Comparison of ENCODE assay signal across 8 cellular contexts in the genomic region with DNA sequence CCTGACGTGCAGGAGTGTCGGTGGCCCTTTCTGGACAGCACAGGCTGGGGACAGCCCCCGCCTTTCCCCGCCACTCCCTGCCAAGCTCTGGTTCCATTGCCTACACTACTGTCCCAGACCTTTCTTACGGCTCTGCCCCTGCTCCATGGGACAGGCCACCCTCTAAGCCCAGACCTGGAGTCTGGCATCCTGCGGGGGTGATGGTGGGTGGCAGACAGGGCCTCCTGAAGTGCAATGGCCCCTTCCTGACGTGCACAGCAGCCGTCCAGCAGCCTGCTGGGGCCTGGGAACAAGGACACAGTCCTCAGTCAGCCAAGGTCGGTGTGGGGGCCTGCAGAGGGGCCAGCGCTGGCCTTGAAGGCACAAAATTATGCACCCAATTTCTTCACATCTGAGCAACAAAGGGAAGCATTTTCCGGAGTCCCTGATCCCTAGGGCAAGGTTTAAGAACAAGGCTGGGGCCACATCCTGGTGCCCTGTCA.
DNase-seq lines count a peak whose midpoint lies in the region; ATAC-seq, FAIRE-seq and TF ChIP-seq lines count a peak whose summit lies in the region.

No MANE protein-coding gene starts in this region.

- POLR2A ChIA-PET in A549 (lab: Yijun Ruan, JAX), result no interaction called here

- H3K4me1 ChIP-seq in A549, result peaks cover 31% of the 10 kb centered on the region
- peaks cover 79% of the 10 kb centered on the region for H3K4me1 ChIP-seq in KMS-11 (ENCODE audit: low read depth, poor library complexity, severe bottlenecking)
- H3K4me1 ChIP-seq in parathyroid adenoma, result peaks cover 35% of the 10 kb centered on the region

- TF ChIP-seq EP300 in A549 (IDR thresholded peaks at IDR 0.05), result no peak

- H3K9ac ChIP-seq in KMS-11, result peak overlapping the region; percentile 86
- H3K9ac ChIP-seq in parathyroid adenoma, result no peak overlapping the region

- H3K9me3 ChIP-seq in A549, result no peaks in the 10 kb centered on the region
- no peaks in the 10 kb centered on the region for H3K9me3 ChIP-seq in parathyroid adenoma (ENCODE audit: control insufficient read depth, low read length)

- H3K79me2 ChIP-seq in KMS-11 (ENCODE audit: insufficient read depth, low read depth), result peaks cover 13% of the 10 kb centered on the region; the same call in 1 of the 2 replicates
- no peaks in the 10 kb centered on the region for H3K79me2 ChIP-seq in parathyroid adenoma

- DNase-seq in A549 (ENCODE audit: low read depth in 1 of 2, low spot score in 1 of 2) (no peak), epithelial cell of prostate (ENCODE audit: low read depth, low spot score) (no peak), HTR-8/SVneo (ENCODE audit: insufficient read length, low spot score) (no peak)

- FAIRE-seq in A549 (lab: Jason Lieb, UNC) (no peak), HTR-8/SVneo (lab: Jason Lieb, UNC) (no peak)

- no peak for TF ChIP-seq POLR2A in A549 (IDR thresholded peaks at IDR 0.05; ENCODE audit: low read length)

- H3K27me3 ChIP-seq in KMS-11 (ENCODE audit: insufficient read depth, low read depth), result no peaks in the 10 kb centered on the region
- no peaks in the 10 kb centered on the region for H3K27me3 ChIP-seq in parathyroid adenoma (ENCODE audit: control insufficient read depth, insufficient read depth, low read length)

- peak overlapping the region; percentile 51; the same call in 2 of the 3 replicates for H3K4me2 ChIP-seq in A549
- peak overlapping the region; percentile 99 for H3K4me2 ChIP-seq in KMS-11
- H3K4me2 ChIP-seq in parathyroid adenoma (ENCODE audit: low read length), result no peak overlapping the region

- H3K36me3 ChIP-seq in KMS-11 (ENCODE audit: insufficient read depth), result no peaks in the 10 kb centered on the region
- no peaks in the 10 kb centered on the region for H3K36me3 ChIP-seq in parathyroid adenoma (ENCODE audit: control insufficient read depth, insufficient read depth, low read length)

- 91% methylated on average over 11 of the region's 11 CpGs for WGBS in A549 (ENCODE audit: missing lambda C conversion rate)

- TF ChIP-seq CTCF in A549 (IDR thresholded peaks at IDR 0.05) (no peak), KMS-11 (conservative IDR thresholded peaks at IDR 0.05; ENCODE audit: low read depth, low read length) (no peak), parathyroid adenoma (IDR thresholded peaks at IDR 0.05) (no peak)

- H3K4me3 ChIP-seq in A549 (no peak overlapping the region), KMS-11 (IDR thresholded peaks at IDR 0.05; ENCODE audit: insufficient read depth, low read depth, low read length) (no peak overlapping the region), parathyroid adenoma (ENCODE audit: low read depth, low read length) (no peak overlapping the region)

- ATAC-seq in A549, result peak in 1 of 2 experiments; percentile 15; a peak in 2 of 6 replicates
- no peak for ATAC-seq in GM19351 (IDR thresholded peaks at IDR 0.05; ENCODE audit: unreplicated experiment)
- no peak for ATAC-seq in HG03175 (IDR thresholded peaks at IDR 0.05; ENCODE audit: unreplicated experiment)
- ATAC-seq in HG02970 (IDR thresholded peaks at IDR 0.05; ENCODE audit: low FRiP score, unreplicated experiment), result no peak

- peak overlapping the region; percentile 53 to 65; a peak in 4 of 6 replicates for H3K27ac ChIP-seq in A549
- H3K27ac ChIP-seq in KMS-11, result peak overlapping the region; percentile 99
- H3K27ac ChIP-seq in epithelial cell of prostate, result peak overlapping the region; percentile 45
- H3K27ac ChIP-seq in parathyroid adenoma, result peak overlapping the region; percentile 95

- H2AFZ ChIP-seq in KMS-11 (ENCODE audit: low read depth), result no peak overlapping the region
- H2AFZ ChIP-seq in parathyroid adenoma, result peak overlapping the region; percentile 83

- CTCF ChIA-PET in A549 (lab: Yijun Ruan, JAX), result interaction anchor here (0.6 kb wide), 1 partner anchor 106 kb away, joined by 3 read pairs; a partner anchor contains a TSS

- H4K20me1 ChIP-seq in KMS-11 (ENCODE audit: insufficient read depth), result no peaks in the 10 kb centered on the region

- TF ChIP-seq RAD21 in A549 (conservative IDR thresholded peaks at IDR 0.05 in 1 of 2, IDR thresholded peaks at IDR 0.05 in 1 of 2), result no peak

TF ChIP-seq in A549, 52 proteins besides CTCF, POLR2A, EP300 and RAD21:
- TF ChIP-seq GATA3 (IDR thresholded peaks at IDR 0.05; ENCODE audit: borderline replicate concordance) (no peak), HOXB5 (CRISPR knock-in tag; IDR thresholded peaks at IDR 0.05) (no peak), ZFP36 (IDR thresholded peaks at IDR 0.05; ENCODE audit: borderline replicate concordance, partially characterized antibody) (no peak), TFCP2L1 (CRISPR knock-in tag; IDR thresholded peaks at IDR 0.05) (no peak), KDM1A (IDR thresholded peaks at IDR 0.05; ENCODE audit: low read depth) (no peak)
- TF ChIP-seq, protein P1, sequence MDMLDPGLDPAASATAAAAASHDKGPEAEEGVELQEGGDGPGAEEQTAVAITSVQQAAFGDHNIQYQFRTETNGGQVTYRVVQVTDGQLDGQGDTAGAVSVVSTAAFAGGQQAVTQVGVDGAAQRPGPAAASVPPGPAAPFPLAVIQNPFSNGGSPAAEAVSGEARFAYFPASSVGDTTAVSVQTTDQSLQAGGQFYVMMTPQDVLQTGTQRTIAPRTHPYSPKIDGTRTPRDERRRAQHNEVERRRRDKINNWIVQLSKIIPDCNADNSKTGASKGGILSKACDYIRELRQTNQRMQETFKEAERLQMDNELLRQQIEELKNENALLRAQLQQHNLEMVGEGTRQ (IDR thresholded peaks at IDR 0.05), result no peak
- TF ChIP-seq, protein P2, sequence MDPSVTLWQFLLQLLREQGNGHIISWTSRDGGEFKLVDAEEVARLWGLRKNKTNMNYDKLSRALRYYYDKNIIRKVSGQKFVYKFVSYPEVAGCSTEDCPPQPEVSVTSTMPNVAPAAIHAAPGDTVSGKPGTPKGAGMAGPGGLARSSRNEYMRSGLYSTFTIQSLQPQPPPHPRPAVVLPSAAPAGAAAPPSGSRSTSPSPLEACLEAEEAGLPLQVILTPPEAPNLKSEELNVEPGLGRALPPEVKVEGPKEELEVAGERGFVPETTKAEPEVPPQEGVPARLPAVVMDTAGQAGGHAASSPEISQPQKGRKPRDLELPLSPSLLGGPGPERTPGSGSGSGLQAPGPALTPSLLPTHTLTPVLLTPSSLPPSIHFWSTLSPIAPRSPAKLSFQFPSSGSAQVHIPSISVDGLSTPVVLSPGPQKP (IDR thresholded peaks at IDR 0.05; ENCODE audit: low read depth, low read length), result no peak
- TF ChIP-seq, protein P3, sequence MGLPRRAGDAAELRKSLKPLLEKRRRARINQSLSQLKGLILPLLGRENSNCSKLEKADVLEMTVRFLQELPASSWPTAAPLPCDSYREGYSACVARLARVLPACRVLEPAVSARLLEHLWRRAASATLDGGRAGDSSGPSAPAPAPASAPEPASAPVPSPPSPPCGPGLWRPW (IDR thresholded peaks at IDR 0.05), result no peak
- TF ChIP-seq, protein P4, sequence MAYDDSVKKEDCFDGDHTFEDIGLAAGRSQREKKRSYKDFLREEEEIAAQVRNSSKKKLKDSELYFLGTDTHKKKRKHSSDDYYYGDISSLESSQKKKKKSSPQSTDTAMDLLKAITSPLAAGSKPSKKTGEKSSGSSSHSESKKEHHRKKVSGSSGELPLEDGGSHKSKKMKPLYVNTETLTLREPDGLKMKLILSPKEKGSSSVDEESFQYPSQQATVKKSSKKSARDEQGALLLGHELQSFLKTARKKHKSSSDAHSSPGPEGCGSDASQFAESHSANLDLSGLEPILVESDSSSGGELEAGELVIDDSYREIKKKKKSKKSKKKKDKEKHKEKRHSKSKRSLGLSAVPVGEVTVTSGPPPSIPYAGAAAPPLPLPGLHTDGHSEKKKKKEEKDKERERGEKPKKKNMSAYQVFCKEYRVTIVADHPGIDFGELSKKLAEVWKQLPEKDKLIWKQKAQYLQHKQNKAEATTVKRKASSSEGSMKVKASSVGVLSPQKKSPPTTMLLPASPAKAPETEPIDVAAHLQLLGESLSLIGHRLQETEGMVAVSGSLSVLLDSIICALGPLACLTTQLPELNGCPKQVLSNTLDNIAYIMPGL (CRISPR knock-in tag; IDR thresholded peaks at IDR 0.05; ENCODE audit: borderline replicate concordance), result no peak

Comparison
In these comparisons a context has a peak if more than half of its experiments do, and no peak if none do; other contexts are left out.
1. H3K27ac ChIP-seq: peak in every context shown above with its lines; median percentile 99 in KMS-11; 95 in parathyroid adenoma; 59 in A549; 45 in epithelial cell of prostate.